Comparison of ENCODE assay signal across 10 cellular contexts in genomic region chr5:1009359-1010180, GRCh38. TPM values are rescaled to one million over a fixed set of nuclear protein-coding genes. Genes with fewer than 3 reads are reported as not detected.
DNase-seq lines count a peak whose midpoint lies in the region; ATAC-seq and TF ChIP-seq lines count a peak whose summit lies in the region.
"Had no signal": no experiment of that assay in that cellular context is flagged by ENCODE, and none has a peak within 500 bp of the region (broad histone marks: within the 10 kb centered on the region; RNA-seq: fewer than 3 reads in every experiment).

No MANE protein-coding gene starts in this region.

- intact Hi-C loops in spleen (cut with DNase I; ENCODE audit: low total_unique reads): no loop called here

- peaks cover 2% of the 10 kb centered on the region for H3K9me3 ChIP-seq in iPS-18c (ENCODE audit: control insufficient read depth, insufficient read depth, low read length)
- no peaks in the 10 kb centered on the region for H3K9me3 ChIP-seq in spleen

- H3K9me3 Mint-ChIP-seq in activated T-cell treated with anti-CD3 and anti-CD28 coated beads, Interleukin-2, amount 50 U/mL, for 72 hours: no peaks in the 10 kb centered on the region

- H3K4me1 Mint-ChIP-seq in activated T-cell treated with anti-CD3 and anti-CD28 coated beads, Interleukin-2, amount 50 U/mL, for 72 hours (ENCODE audit: low read depth): peaks cover 28% of the 10 kb centered on the region

- no peaks in the 10 kb centered on the region for H3K36me3 Mint-ChIP-seq in activated T-cell treated with anti-CD3 and anti-CD28 coated beads, Interleukin-2, amount 50 U/mL, for 72 hours (ENCODE audit: insufficient read depth in 2 of 2)

- DNase-seq in NCI-H748 (lab: John Stamatoyannopoulos, UW; ENCODE audit: unreplicated experiment): peak; percentile 67
- DNase-seq in NCI-H748 treated with DMSO at 0.1 percent for 48 hours (lab: John Stamatoyannopoulos, UW): no peak
- peak in 1 of 2 donors; percentile 27 for DNase-seq in activated T-cell treated with anti-CD3 and anti-CD28 coated beads, Interleukin-2, amount 50 U/mL, for 72 hours
- peak; percentile 70 for DNase-seq in spleen
- no peak for DNase-seq in midbrain (lab: John Stamatoyannopoulos, UW)

- TF ChIP-seq CTCF in spleen (IDR thresholded peaks at IDR 0.05 in 8 of 11, conservative IDR thresholded peaks at IDR 0.05 in 3 of 11): peak in 1 of 11 experiments; percentile 8

- 11 to 37% (median 14%) methylated on average over 11 to 70 of the region's 70 CpGs for WGBS in spleen, 5 donors

- peaks cover 51% of the 10 kb centered on the region for H3K27me3 Mint-ChIP-seq in activated T-cell treated with anti-CD3 and anti-CD28 coated beads, Interleukin-2, amount 50 U/mL, for 72 hours (ENCODE audit: low read depth)

- peak overlapping the region; percentile 47 to 73 for H3K4me3 Mint-ChIP-seq in activated T-cell treated with anti-CD3 and anti-CD28 coated beads, Interleukin-2, amount 50 U/mL, for 72 hours

- no peak overlapping the region for H3K27ac Mint-ChIP-seq in activated T-cell treated with anti-CD3 and anti-CD28 coated beads, Interleukin-2, amount 50 U/mL, for 72 hours

- TF ChIP-seq POLR2A in spleen (IDR thresholded peaks at IDR 0.05): no peak

- no peaks in the 10 kb centered on the region for H3K36me3 ChIP-seq in spleen
- H3K36me3 ChIP-seq: SJSA1 had no signal

- peaks cover 8 to 59% (median 39%) of the 10 kb centered on the region in 6 donors for H3K4me1 ChIP-seq in spleen

- H3K4me3 ChIP-seq in iPS-18c (ENCODE audit: insufficient read depth, low read depth, low read length) (peak overlapping the region; percentile 58), spleen (peak overlapping the region; percentile 33 to 71 (median 46))
- H3K4me3 ChIP-seq: SJSA1 had no signal

- peaks cover 0 to 95% (median 54%) of the 10 kb centered on the region in 7 donors for H3K27me3 ChIP-seq in spleen (replicated peaks in 1 of 7)

- no peak for ATAC-seq in activated T-cell treated with anti-CD3 and anti-CD28 coated beads, Interleukin-2, amount 50 U/mL, for 72 hours (replicated peaks in 1 of 2)
- no peak for ATAC-seq in HG03354 (IDR thresholded peaks at IDR 0.05; ENCODE audit: poor library complexity, severe bottlenecking, unreplicated experiment)
- no peak for ATAC-seq in HG03108 (IDR thresholded peaks at IDR 0.05; ENCODE audit: unreplicated experiment)

- peak overlapping the region in 7 of 8 donors; percentile 2 to 79 (median 66) for H3K27ac ChIP-seq in spleen
- H3K27ac ChIP-seq: SJSA1 had no signal

RNA-seq across cellular contexts. Expression of gene NKD2, which starts 1.0 kb away (rescaled TPM):
- 10 to 100 TPM; 18.7 to 25.0 TPM for total RNA-seq in activated T-cell treated with anti-CD3 and anti-CD28 coated beads, Interleukin-2, amount 50 U/mL, for 72 hours
- 10 to 100 TPM in 6 of 7 donors, 1 to 10 TPM in 1; 1.4 to 52.3 (median 17.9) TPM for total RNA-seq in spleen
- 10 to 100 TPM in 1 of 3 donors, 1 to 10 TPM in 2; 5.9 to 16.4 (median 7.0) TPM for polyA plus RNA-seq in spleen
- polyA plus RNA-seq: AG04450 had no signal

Comparison
In these comparisons a context has a peak if more than half of its experiments do, and no peak if none do; other contexts are left out.
1. DNase-seq: peak in NCI-H748 (single experiment) and spleen (single experiment); none in NCI-H748 treated with DMSO at 0.1 percent for 48 hours (single experiment) and midbrain (single experiment).